8 cellular contexts compared by ENCODE assay signal in the genomic region with DNA sequence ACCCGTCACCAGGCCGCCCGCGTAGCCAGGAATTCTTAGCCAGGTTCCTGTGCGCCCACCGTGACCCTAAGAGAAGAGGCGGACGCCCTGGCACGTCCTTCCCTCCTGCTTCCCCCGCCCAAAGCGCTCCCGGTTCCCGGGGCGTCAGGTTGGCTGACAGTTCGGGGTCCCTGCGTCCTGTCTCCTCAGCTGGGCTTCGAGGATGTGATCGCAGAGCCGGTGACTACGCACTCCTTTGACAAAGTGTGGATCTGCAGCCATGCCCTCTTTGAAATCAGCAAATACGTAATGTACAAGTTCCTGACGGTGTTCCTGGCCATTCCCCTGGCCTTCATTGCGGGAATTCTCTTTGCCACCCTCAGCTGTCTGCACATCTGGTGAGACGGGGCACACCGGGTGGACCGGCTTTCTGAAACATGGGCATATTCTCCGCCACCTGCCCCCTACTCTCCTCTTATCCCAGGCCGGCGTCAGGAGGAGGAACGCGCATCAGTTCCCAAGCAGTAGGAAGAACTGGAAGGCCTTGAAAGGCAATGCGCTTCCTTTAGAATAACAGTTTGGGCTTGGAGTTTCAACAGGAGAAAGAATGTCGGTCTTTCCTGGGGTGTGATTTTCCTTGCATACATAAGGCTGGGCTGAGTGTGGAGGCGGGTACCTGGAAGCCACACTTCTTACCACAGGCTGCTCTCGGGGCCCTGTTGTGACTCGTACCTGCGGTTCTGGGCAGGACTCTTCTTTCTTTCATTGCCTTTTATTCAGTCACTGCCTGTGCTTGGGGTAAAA. TPM values are rescaled to one million over a fixed set of nuclear protein-coding genes. Genes with fewer than 3 reads are reported as not detected.
DNase-seq lines count a peak whose midpoint lies in the region; ATAC-seq, FAIRE-seq and TF ChIP-seq lines count a peak whose summit lies in the region.

No MANE protein-coding gene starts in this region.

- TF ChIP-seq CTCF in Peyer's patch (IDR thresholded peaks at IDR 0.05) (no peak), K562 (IDR thresholded peaks at IDR 0.05 in 2 of 3, conservative IDR thresholded peaks at IDR 0.05 in 1 of 3; ENCODE audit: insufficient read depth in 2 of 3, low read depth in 1 of 3, low read length in 3 of 3) (no peak), spleen (IDR thresholded peaks at IDR 0.05 in 8 of 11, conservative IDR thresholded peaks at IDR 0.05 in 3 of 11) (no peak)

- H3K9me3 ChIP-seq in CD4-positive, alpha-beta memory T cell (ENCODE audit: control insufficient read depth in 1 of 2, low read length in 2 of 2): no peaks in the 10 kb centered on the region
- H3K9me3 ChIP-seq in Peyer's patch (no peaks in the 10 kb centered on the region), K562 (replicated peaks; ENCODE audit: control insufficient read depth, insufficient read depth, low read depth, low read length) (no peaks in the 10 kb centered on the region), spleen (peaks cover 0 to under 1% (median 0%) of the 10 kb centered on the region in 8 donors)

- peak in 3 of 5 donors; percentile 4 to 53 (median 26) for DNase-seq in CD4-positive, alpha-beta memory T cell
- peak in 1 of 3 donors; percentile 58 for DNase-seq in Peyer's patch
- peak in 3 of 4 experiments; percentile 37 to 71 (median 55) for DNase-seq in K562 (ENCODE audit: extremely low read depth in 1 of 4, low spot score in 3 of 4)
- peak; percentile 50 for DNase-seq in iPS-NIHi7 (ENCODE audit: extremely low spot score)
- DNase-seq in spleen: peak; percentile 68
- DNase-seq in NCI-H1105 treated with DMSO at 0.1 percent for 48 hours (lab: John Stamatoyannopoulos, UW): no peak

- peak overlapping the region in 1 of 2 donors; percentile 35 for H3K4me3 ChIP-seq in CD4-positive, alpha-beta memory T cell (ENCODE audit: low read length in 2 of 2)
- H3K4me3 ChIP-seq in Peyer's patch: peak overlapping the region; percentile 45 to 73 (median 62)
- peak overlapping the region; percentile 53 for H3K4me3 ChIP-seq in K562
- peak overlapping the region; percentile 49 to 74 (median 54) for H3K4me3 ChIP-seq in spleen

- H3K4me3 Mint-ChIP-seq in CD4-positive, alpha-beta memory T cell: peak overlapping the region; percentile 73 to 91 (median 82)

- peak overlapping the region; percentile 96 for H2AFZ ChIP-seq in K562 (ENCODE audit: low read depth, low read length)

- intact Hi-C loops in CD4-positive, alpha-beta memory T cell (cut with micrococcal nuclease): no loop called here
- intact Hi-C loops in K562 (cut with micrococcal nuclease): loop anchor here (2.0 to 10.0 kb wide), 5 partner anchors 25 to 455 kb away; a partner anchor contains a TSS
- intact Hi-C loops in spleen (cut with DNase I; ENCODE audit: low total_unique reads): no loop called here

- H4K20me1 ChIP-seq in K562 (replicated peaks; ENCODE audit: control insufficient read depth, insufficient read depth, low read length): no peaks in the 10 kb centered on the region

- no peaks in the 10 kb centered on the region for H3K9me1 ChIP-seq in K562 (ENCODE audit: control insufficient read depth, insufficient read depth, low read length)

- H3K9ac ChIP-seq in K562 (ENCODE audit: insufficient read depth in 1 of 2, low read depth in 2 of 2, low read length in 2 of 2): peak overlapping the region; percentile 72 to 97

- TF ChIP-seq RAD21 in K562 (CRISPR knock-in tag; conservative IDR thresholded peaks at IDR 0.05 in 1 of 2, IDR thresholded peaks at IDR 0.05 in 1 of 2): no peak

- peak overlapping the region; percentile 96 for H3K4me2 ChIP-seq in K562 (ENCODE audit: insufficient read depth, low read length)

- 2% methylated on average over 37 of the region's 37 CpGs for WGBS in K562 (ENCODE audit: insufficient coverage, low coverage, missing lambda C conversion rate)
- 4 to 19% (median 7%) methylated on average over 29 to 37 of the region's 37 CpGs for WGBS in spleen, 5 donors

- peaks cover 24% of the 10 kb centered on the region for H3K27me3 ChIP-seq in CD4-positive, alpha-beta memory T cell (ENCODE audit: insufficient read depth, low read length)
- no peaks in the 10 kb centered on the region for H3K27me3 ChIP-seq in Peyer's patch
- H3K27me3 ChIP-seq in K562 (ENCODE audit: control insufficient read depth in 2 of 2, insufficient read depth in 2 of 2, low read length in 2 of 2): no peaks in the 10 kb centered on the region
- H3K27me3 ChIP-seq in spleen (replicated peaks in 1 of 7): peaks cover 0 to 49% (median 16%) of the 10 kb centered on the region in 7 donors

- no peak for TF ChIP-seq POLR2A in Peyer's patch (IDR thresholded peaks at IDR 0.05)
- no peak for TF ChIP-seq POLR2A in K562 (conservative IDR thresholded peaks at IDR 0.05)
- TF ChIP-seq POLR2A in spleen (IDR thresholded peaks at IDR 0.05): peak in 1 of 3 donors; percentile 36

- no peak overlapping the region for H3K27ac ChIP-seq in CD4-positive, alpha-beta memory T cell (ENCODE audit: low read depth, low read length)
- H3K27ac ChIP-seq in Peyer's patch (peak overlapping the region; percentile 64 to 85 (median 74)), K562 (ENCODE audit: extremely low read depth, low read depth, low read length) (peak overlapping the region; percentile 73), spleen (peak overlapping the region; percentile 72 to 93 (median 88))

- no peaks in the 10 kb centered on the region for H3K36me3 Mint-ChIP-seq in CD4-positive, alpha-beta memory T cell

- H3K27me3 Mint-ChIP-seq in CD4-positive, alpha-beta memory T cell: peaks cover 32 to 37% of the 10 kb centered on the region in 2 donors

- POLR2A ChIA-PET in CD4-positive, alpha-beta memory T cell (lab: Charles Lee; ENCODE audit: partially characterized antibody): no interaction called here
- POLR2A ChIA-PET in K562 (lab: Yijun Ruan, JAX): interaction anchor here (0.6 to 1.1 kb wide), 2 partner anchors 18 to 26 kb away, joined by 3 read pairs; no protein-coding TSS in a partner anchor

- no TSS peak for BruUV-seq in K562 (replicated peaks; lab: Mats Ljungman, UMichigan)

- H3K79me2 ChIP-seq in K562 (ENCODE audit: control insufficient read depth, insufficient read depth, low read length): peaks cover 35% of the 10 kb centered on the region

- H3K4me1 Mint-ChIP-seq in CD4-positive, alpha-beta memory T cell: peaks cover 8 to 11% (median 10%) of the 10 kb centered on the region in 4 donors

- in situ Hi-C loops in K562 (cut with MboI): loop anchor here (10.0 kb wide), 1 partner anchor 1885 kb away; no protein-coding TSS in a partner anchor

- peaks cover 18% of the 10 kb centered on the region for H3K4me1 ChIP-seq in CD4-positive, alpha-beta memory T cell (ENCODE audit: insufficient read depth, low read length)
- peaks cover 0 to 11% (median 5%) of the 10 kb centered on the region in 4 donors for H3K4me1 ChIP-seq in Peyer's patch
- peaks cover 25 to 36% of the 10 kb centered on the region in 2 experiments for H3K4me1 ChIP-seq in K562 (replicated peaks in 1 of 2; ENCODE audit: control insufficient read depth in 2 of 2, insufficient read depth in 2 of 2, low read length in 2 of 2)
- H3K4me1 ChIP-seq in spleen: peaks cover 0 to 25% (median 15%) of the 10 kb centered on the region in 6 donors

- ATAC-seq in GM21786 (IDR thresholded peaks at IDR 0.05; ENCODE audit: unreplicated experiment): peak; percentile 56
- peak; percentile 67 for ATAC-seq in K562
- no peak for ATAC-seq in GM18520 (IDR thresholded peaks at IDR 0.05; ENCODE audit: unreplicated experiment)

- no peak for TF ChIP-seq EP300 in K562 (IDR thresholded peaks at IDR 0.05; ENCODE audit: low read length)

- H3K36me3 ChIP-seq in CD4-positive, alpha-beta memory T cell (ENCODE audit: insufficient read depth, low read length): no peaks in the 10 kb centered on the region
- H3K36me3 ChIP-seq in Peyer's patch: no peaks in the 10 kb centered on the region
- peaks cover 9% of the 10 kb centered on the region for H3K36me3 ChIP-seq in K562 (ENCODE audit: control insufficient read depth, insufficient read depth, low read length)
- H3K36me3 ChIP-seq in spleen: no peaks in the 10 kb centered on the region

- CTCF ChIA-PET in CD4-positive, alpha-beta memory T cell (lab: Charles Lee; ENCODE audit: partially characterized antibody): interaction anchor here (0.6 kb wide), 1 partner anchor 26 kb away, joined by 3 read pairs; no protein-coding TSS in a partner anchor
- CTCF ChIA-PET in K562 (lab: Yijun Ruan, JAX; ENCODE audit: low intra/inter-chr PET ratio): no interaction called here

- peak overlapping the region in 2 of 7 donors; percentile 12 to 57 for H3K27ac Mint-ChIP-seq in CD4-positive, alpha-beta memory T cell

- H3K9me3 Mint-ChIP-seq in CD4-positive, alpha-beta memory T cell: peaks cover 0 to 7% (median 0%) of the 10 kb centered on the region in 8 donors

- FAIRE-seq in K562 (lab: Jason Lieb, UNC): peak; percentile 48

RNA-seq across cellular contexts. Expression of a gene that starts 0.7 kb away (rescaled TPM):
- total RNA-seq in CD4-positive, alpha-beta memory T cell: under 1 TPM in 1 of 2 experiments, not detected in 1; 0.19 TPM
- not detected for polyA plus RNA-seq in CD4-positive, alpha-beta memory T cell
- total RNA-seq in Peyer's patch (10 to 100 TPM; 11.8 to 13.9 (median 12.6) TPM), K562 (2014; rRNA removed) (30.0 and 32.4 TPM in 2 replicates), K562 (2014; rRNA removed; fragmentation: Illumina TruSeq; extraction: Trizol) (43.0 and 50.7 TPM in 2 replicates), K562 (2015; rRNA removed; fragmentation: Illumina TruSeq; extraction: Trizol) (43.9 and 49.3 TPM in 2 replicates), K562 (2021) (36.4 and 38.3 TPM in 2 replicates), spleen (100 to 1,000 TPM in 2 of 7 donors, 10 to 100 TPM in 5; 27.8 to 107 (median 76.1) TPM)
- total RNA-seq in K562 (2011; cell fraction: chromatin; rRNA removed; ENCODE audit: low replicate concordance): 38.0 and 48.6 TPM in 2 replicates
- 45.0 and 46.4 TPM in 2 replicates for total RNA-seq in K562 (2011; cell fraction: nucleolus; rRNA removed)
- total RNA-seq in K562 (2011; cell fraction: nucleoplasm; rRNA removed): 52.1 and 67.7 TPM in 2 replicates
- polyA plus RNA-seq in K562 (2011; rRNA removed) (109 and 137 TPM in 2 replicates), K562 (2014; fragmentation: Illumina TruSeq; extraction: Trizol) (34.1 and 41.4 TPM in 2 replicates), K562 (2014; fragmentation: Nextera tagmentation; extraction: Ambion mirVana) (10 to 100 TPM; 16.1 to 16.5 TPM), K562 (2014; rRNA removed) (30.3 and 31.8 TPM in 2 replicates), spleen (10 to 100 TPM; 15.5 to 51.6 (median 20.4) TPM)
- 80.8 and 129 TPM in 2 replicates for polyA plus RNA-seq in K562 (2011; cell fraction: cytosol; rRNA removed)
- 57.6 and 71.3 TPM in 2 replicates for polyA plus RNA-seq in K562 (2011; cell fraction: nucleus; rRNA removed)
- 25.3 and 39.5 TPM in 2 replicates for polyA plus RNA-seq in K562 (2012)
- 119 and 144 TPM in 2 replicates for polyA minus RNA-seq in K562 (2011; rRNA and poly(A)+ RNA removed)
- polyA minus RNA-seq in K562 (2011; cell fraction: cytosol; rRNA and poly(A)+ RNA removed): 58.1 and 68.9 TPM in 2 replicates
- polyA minus RNA-seq in K562 (2011; cell fraction: nucleus; rRNA and poly(A)+ RNA removed): 39.6 and 59.2 TPM in 2 replicates

RNA-seq across cellular contexts. Expression of a gene that starts 24.6 kb away (rescaled TPM):
- not detected for total RNA-seq in CD4-positive, alpha-beta memory T cell
- polyA plus RNA-seq in CD4-positive, alpha-beta memory T cell: not detected
- total RNA-seq in Peyer's patch (10 to 100 TPM; 17.7 to 42.6 (median 27.6) TPM), K562 (2014; rRNA removed) (0.08 and 1.1 TPM in 2 replicates), K562 (2014; rRNA removed; fragmentation: Illumina TruSeq; extraction: Trizol) (0.16 and 0.29 TPM in 2 replicates), K562 (2015; rRNA removed; fragmentation: Illumina TruSeq; extraction: Trizol) (0.40 and 0.64 TPM in 2 replicates), K562 (2021) (1.0 and 1.5 TPM in 2 replicates), spleen (100 to 1,000 TPM in 6 of 7 donors, 10 to 100 TPM in 1; 75.4 to 404 (median 241) TPM)
- 0.79 and 1.5 TPM in 2 replicates for total RNA-seq in K562 (2011; cell fraction: chromatin; rRNA removed; ENCODE audit: low replicate concordance)
- 1.2 TPM in 1 of 2 replicates, not detected in the other for total RNA-seq in K562 (2011; cell fraction: nucleolus; rRNA removed)
- 1.5 TPM in 1 of 2 replicates, not detected in the other for total RNA-seq in K562 (2011; cell fraction: nucleoplasm; rRNA removed)
- polyA plus RNA-seq in K562 (2011; rRNA removed) (1.5 and 2.5 TPM in 2 replicates), K562 (2014; fragmentation: Illumina TruSeq; extraction: Trizol) (0.62 and 0.86 TPM in 2 replicates), K562 (2014; fragmentation: Nextera tagmentation; extraction: Ambion mirVana) (under 1 TPM; 0.63 to 0.82 TPM), K562 (2014; rRNA removed) (0.08 and 0.49 TPM in 2 replicates), spleen (100 to 1,000 TPM in 1 of 3 donors, 10 to 100 TPM in 2; 26.8 to 124 (median 28.0) TPM)
- polyA plus RNA-seq in K562 (2011; cell fraction: cytosol; rRNA removed): 4.8 and 4.9 TPM in 2 replicates
- polyA plus RNA-seq in K562 (2011; cell fraction: nucleus; rRNA removed): 1.9 and 3.3 TPM in 2 replicates
- polyA plus RNA-seq in K562 (2012): 0.51 and 0.55 TPM in 2 replicates
- polyA minus RNA-seq in K562 (2011; rRNA and poly(A)+ RNA removed): 3.4 and 5.0 TPM in 2 replicates
- 0.76 and 2.1 TPM in 2 replicates for polyA minus RNA-seq in K562 (2011; cell fraction: cytosol; rRNA and poly(A)+ RNA removed)
- polyA minus RNA-seq in K562 (2011; cell fraction: nucleus; rRNA and poly(A)+ RNA removed): 1.00 and 1.2 TPM in 2 replicates

Comparison
In these comparisons a context has a peak if more than half of its experiments do, and no peak if none do; other contexts are left out.
1. RNA of a gene that starts 0.7 kb away (total RNA-seq): 27.8 to 107 TPM in spleen, 30.0 to 67.7 TPM in K562 and 11.8 to 13.9 TPM in Peyer's patch; 0.19 TPM in CD4-positive, alpha-beta memory T cell; every median in the first group is over 10 times any median in the second.
2. RNA of a gene that starts 24.6 kb away (total RNA-seq): 75.4 to 404 TPM in spleen and 17.7 to 42.6 TPM in Peyer's patch; 0.08 to 1.5 TPM in K562 and not detected in CD4-positive, alpha-beta memory T cell; every median in the first group is over 4 times any median in the second.